Comparison of ENCODE assay signal across 15 cellular contexts in genomic region chr10:131150126-131150525, GRCh38.
A peak's percentile ranks its signal among the peaks of the same experiment; 100 is the strongest.
DNase-seq lines count a peak whose midpoint lies in the region.
"Had no signal": no experiment of that assay in that cellular context is flagged by ENCODE, and none has a peak within 500 bp of the region (broad histone marks: within the 10 kb centered on the region; RNA-seq: fewer than 3 reads in every experiment).

No MANE protein-coding gene starts in this region.

- intact Hi-C loops in posterior vena cava (cut with DNase I): no loop called here

- peaks cover 60% of the 10 kb centered on the region for H3K4me1 ChIP-seq in BLaER1
- peaks cover 0 to 49% (median 26%) of the 10 kb centered on the region in 10 experiments; a peak in 15 of 20 replicates for H3K4me1 ChIP-seq in BLaER1 treated with 17β-estradiol and CSF1 and Interleukin-3, amounts not matched to agents 10 nM and 100 nM
- H3K4me1 ChIP-seq: Caco-2, HAP-1 had no signal

- H3K4me3 ChIP-seq in BLaER1: no peak overlapping the region
- no peak overlapping the region for H3K4me3 ChIP-seq in BLaER1 treated with 17β-estradiol and CSF1 and Interleukin-3, amounts not matched to agents 10 nM and 100 nM
- H3K4me3 ChIP-seq: HAP-1 had no signal

- DNase-seq in posterior vena cava (ENCODE audit: low spot score) (peak; percentile 49), 8988T (no peak), kidney glomerular epithelial cell (lab: John Stamatoyannopoulos, UW) (no peak)
- no peak for DNase-seq in stimulated activated CD4-positive, alpha-beta T cell treated with anti-CD3 and anti-CD28 coated beads, Interleukin-15, amount 100 ng/mL, for 24 hours
- DNase-seq: C1 segment of cervical spinal cord; Caco-2; CD4-positive, CD25-positive, alpha-beta regulatory T cell; CD8-positive, alpha-beta T cell; DMS153; GF-D8; GOT3; HFFc6 had no signal

- H3K4me2 ChIP-seq in BLaER1: peak overlapping the region; percentile 54
- peak overlapping the region in 8 of 11 experiments; percentile 20 to 88 (median 38); a peak in 12 of 22 replicates for H3K4me2 ChIP-seq in BLaER1 treated with 17β-estradiol and CSF1 and Interleukin-3, amounts not matched to agents 10 nM and 100 nM

- H3K27me3 ChIP-seq in BLaER1: no peaks in the 10 kb centered on the region
- H3K27me3 ChIP-seq in BLaER1 treated with 17β-estradiol and CSF1 and Interleukin-3, amounts not matched to agents 10 nM and 100 nM: no peaks in the 10 kb centered on the region

- H3K36me3 ChIP-seq in BLaER1: peaks cover 59% of the 10 kb centered on the region
- peaks cover 0 to 56% (median 29%) of the 10 kb centered on the region in 11 experiments; a peak in 11 of 22 replicates for H3K36me3 ChIP-seq in BLaER1 treated with 17β-estradiol and CSF1 and Interleukin-3, amounts not matched to agents 10 nM and 100 nM
- H3K36me3 ChIP-seq: HAP-1 had no signal

- peaks cover 8% of the 10 kb centered on the region; the same call in 1 of the 2 replicates for H4K20me1 ChIP-seq in BLaER1
- H4K20me1 ChIP-seq in BLaER1 treated with 17β-estradiol and CSF1 and Interleukin-3, amounts not matched to agents 10 nM and 100 nM: peaks cover 0 to 16% (median 0%) of the 10 kb centered on the region in 11 experiments; a peak in 4 of 22 replicates

- no peak overlapping the region for H3K9ac ChIP-seq in BLaER1
- no peak overlapping the region for H3K9ac ChIP-seq in BLaER1 treated with 17β-estradiol and CSF1 and Interleukin-3, amounts not matched to agents 10 nM and 100 nM

- H3K9me3 ChIP-seq in BLaER1: peaks cover 45% of the 10 kb centered on the region
- peaks cover 32 to 48% (median 41%) of the 10 kb centered on the region in 11 experiments for H3K9me3 ChIP-seq in BLaER1 treated with 17β-estradiol and CSF1 and Interleukin-3, amounts not matched to agents 10 nM and 100 nM (replicated peaks in 1 of 11)
- H3K9me3 ChIP-seq: HAP-1 had no signal

- H3K27ac ChIP-seq in BLaER1: peak overlapping the region; percentile 26; the same call in 1 of the 2 replicates
- no peak overlapping the region for H3K27ac ChIP-seq in BLaER1 treated with 17β-estradiol and CSF1 and Interleukin-3, amounts not matched to agents 10 nM and 100 nM
